In the genomic region with DNA sequence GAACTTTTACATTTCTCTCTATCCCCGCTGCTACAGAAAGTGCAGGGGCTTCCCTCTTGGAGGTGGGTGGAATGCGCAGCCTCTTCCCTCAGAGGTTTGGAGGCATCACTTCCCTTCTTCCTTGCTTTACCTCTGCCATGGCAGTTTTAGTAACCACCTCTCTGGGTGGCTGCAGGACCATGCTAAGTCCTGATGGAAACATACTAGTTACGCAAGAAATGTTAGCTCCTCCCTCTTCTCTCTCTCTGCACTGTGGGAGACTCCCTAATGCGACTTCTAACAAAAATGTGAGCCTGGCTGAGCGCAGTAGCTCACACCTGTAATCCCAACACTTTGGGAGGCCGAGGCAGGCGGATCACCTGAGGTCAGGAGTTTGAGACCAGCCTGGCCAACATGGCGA, we compare ENCODE assay signal across 1 cellular context.
A peak's percentile ranks its signal among the peaks of the same experiment; 100 is the strongest.
TF ChIP-seq lines count a peak whose summit lies in the region.

No MANE protein-coding gene starts in this region.

TF ChIP-seq in IMR-90, 13 proteins besides CTCF, POLR2A, EP300 and RAD21:
- peak; percentile 42; the same call in 1 of the 2 replicates for TF ChIP-seq CEBPB (IDR thresholded peaks at IDR 0.05; ENCODE audit: low read depth, low read length)
- no peak for TF ChIP-seq RFX5 (IDR thresholded peaks at IDR 0.05; ENCODE audit: low read depth, low read length)
